In the genomic region with DNA sequence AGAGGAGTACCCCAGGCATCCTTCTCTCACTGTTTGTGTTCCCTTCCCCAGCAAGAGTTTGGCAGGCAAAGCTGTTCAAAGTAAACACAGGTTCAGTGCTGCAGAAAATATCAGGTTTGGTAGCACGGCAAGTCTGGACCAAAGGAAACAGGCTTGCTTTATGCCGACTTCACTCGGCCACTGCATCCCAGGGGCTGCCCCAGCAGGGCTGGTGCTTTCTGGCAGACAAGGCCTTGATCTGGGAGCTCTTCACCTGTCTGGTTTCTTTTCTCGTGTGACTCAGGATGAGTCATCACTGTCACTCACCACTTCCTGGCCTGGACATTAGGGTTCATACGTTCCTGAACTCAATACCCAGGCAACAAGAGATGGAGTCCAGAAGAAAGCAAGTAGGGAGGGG, we compare ENCODE assay signal across 8 cellular contexts. TPM values are rescaled to one million over a fixed set of nuclear protein-coding genes. Genes with fewer than 3 reads are reported as not detected.
DNase-seq lines count a peak whose midpoint lies in the region; ATAC-seq, FAIRE-seq and TF ChIP-seq lines count a peak whose summit lies in the region.

No MANE protein-coding gene starts in this region.

- H3K27ac ChIP-seq in mesendoderm (ENCODE audit: low read depth, low read length), result no peak overlapping the region

- WGBS in mesendoderm (ENCODE audit: extremely low coverage, insufficient coverage, low lambda C conversion rate), result no CpG with 5 or more reads among the region's 5 CpGs

- no peak overlapping the region for H4K5ac ChIP-seq in mesendoderm (ENCODE audit: low read length)

- ATAC-seq in GM19463 (IDR thresholded peaks at IDR 0.05; ENCODE audit: unreplicated experiment) (peak; percentile 100), HG03354 (IDR thresholded peaks at IDR 0.05; ENCODE audit: poor library complexity, severe bottlenecking, unreplicated experiment) (peak; percentile 99)

- H2BK5ac ChIP-seq in mesendoderm (ENCODE audit: low read length), result no peak overlapping the region

- peaks cover 4% of the 10 kb centered on the region for H3K4me1 ChIP-seq in mesendoderm (ENCODE audit: control insufficient read depth, low read depth, low read length)

- FAIRE-seq in D721Med (lab: Jason Lieb, UNC), result no peak

- H3K4me3 ChIP-seq in GM12864 (ENCODE audit: low read depth, low read length), result no peak overlapping the region
- no peak overlapping the region for H3K4me3 ChIP-seq in mesendoderm (ENCODE audit: low read length)

- no peaks in the 10 kb centered on the region for H3K79me1 ChIP-seq in mesendoderm (ENCODE audit: low read length)

- H3K23ac ChIP-seq in mesendoderm (ENCODE audit: low read length), result no peak overlapping the region

- no peak overlapping the region for H2AK5ac ChIP-seq in mesendoderm (ENCODE audit: low read length)

- no peaks in the 10 kb centered on the region for H3K79me2 ChIP-seq in mesendoderm (ENCODE audit: control insufficient read depth, insufficient read depth, low read length)

- H3K4ac ChIP-seq in mesendoderm (ENCODE audit: low read depth, low read length), result no peak overlapping the region

- no peak overlapping the region for H2BK15ac ChIP-seq in mesendoderm (replicated peaks; ENCODE audit: low read depth)

- H3K18ac ChIP-seq in mesendoderm (ENCODE audit: low read length), result no peak overlapping the region

- no peak overlapping the region for H3K4me2 ChIP-seq in mesendoderm (ENCODE audit: low read length)

- H3K27me3 ChIP-seq in mesendoderm (ENCODE audit: insufficient read depth, low read length, poor library complexity), result no peaks in the 10 kb centered on the region

- TF ChIP-seq CTCF in GM12864 (IDR thresholded peaks at IDR 0.05; ENCODE audit: low read depth, low read length, missing control alignments) (no peak), D721Med (IDR thresholded peaks at IDR 0.05; ENCODE audit: insufficient read depth, missing control alignments) (no peak)

- H3K36me3 ChIP-seq in mesendoderm (ENCODE audit: control insufficient read depth, insufficient read depth, low read length), result no peaks in the 10 kb centered on the region

- H3K56ac ChIP-seq in mesendoderm (ENCODE audit: low read length), result no peak overlapping the region

- no peak overlapping the region for H4K8ac ChIP-seq in mesendoderm (ENCODE audit: low read depth, low read length)

- no peak overlapping the region for H3K9ac ChIP-seq in mesendoderm (ENCODE audit: low read length)

- DNase-seq in GM12864 (ENCODE audit: low read depth), result peak; percentile 54
- peak; percentile 12 for DNase-seq in activated effector memory CD4-positive, alpha-beta T cell treated with Interleukin-2 at 50 U/mL for 16 hours
- DNase-seq in mesendoderm, result peak; percentile 72
- no peak for DNase-seq in dedifferentiated amniotic fluid mesenchymal stem cell (ENCODE audit: extremely low spot score)
- no peak for DNase-seq in D721Med (ENCODE audit: insufficient read length, low spot score)
- no peak for DNase-seq in CD1c-positive myeloid dendritic cell (ENCODE audit: extremely low spot score)

- H2BK120ac ChIP-seq in mesendoderm (ENCODE audit: low read depth, low read length), result no peak overlapping the region

RNA-seq across cellular contexts. Expression of gene NAV2, which starts 52.6 kb away (rescaled TPM):
- polyA plus RNA-seq in mesendoderm (2013, experiment 1 of 2), result 41.5 TPM
- 43.4 TPM for polyA plus RNA-seq in mesendoderm (2013, experiment 2 of 2)

Comparison
In these comparisons a context has a peak if more than half of its experiments do, and no peak if none do; other contexts are left out.
1. DNase-seq: peak in GM12864 (single experiment), activated effector memory CD4-positive, alpha-beta T cell treated with Interleukin-2 at 50 U/mL for 16 hours (single experiment) and mesendoderm (single experiment); none in dedifferentiated amniotic fluid mesenchymal stem cell (single experiment), D721Med (single experiment) and CD1c-positive myeloid dendritic cell (single experiment).